ENCODE assay signal across 1 cellular context in the genomic region with DNA sequence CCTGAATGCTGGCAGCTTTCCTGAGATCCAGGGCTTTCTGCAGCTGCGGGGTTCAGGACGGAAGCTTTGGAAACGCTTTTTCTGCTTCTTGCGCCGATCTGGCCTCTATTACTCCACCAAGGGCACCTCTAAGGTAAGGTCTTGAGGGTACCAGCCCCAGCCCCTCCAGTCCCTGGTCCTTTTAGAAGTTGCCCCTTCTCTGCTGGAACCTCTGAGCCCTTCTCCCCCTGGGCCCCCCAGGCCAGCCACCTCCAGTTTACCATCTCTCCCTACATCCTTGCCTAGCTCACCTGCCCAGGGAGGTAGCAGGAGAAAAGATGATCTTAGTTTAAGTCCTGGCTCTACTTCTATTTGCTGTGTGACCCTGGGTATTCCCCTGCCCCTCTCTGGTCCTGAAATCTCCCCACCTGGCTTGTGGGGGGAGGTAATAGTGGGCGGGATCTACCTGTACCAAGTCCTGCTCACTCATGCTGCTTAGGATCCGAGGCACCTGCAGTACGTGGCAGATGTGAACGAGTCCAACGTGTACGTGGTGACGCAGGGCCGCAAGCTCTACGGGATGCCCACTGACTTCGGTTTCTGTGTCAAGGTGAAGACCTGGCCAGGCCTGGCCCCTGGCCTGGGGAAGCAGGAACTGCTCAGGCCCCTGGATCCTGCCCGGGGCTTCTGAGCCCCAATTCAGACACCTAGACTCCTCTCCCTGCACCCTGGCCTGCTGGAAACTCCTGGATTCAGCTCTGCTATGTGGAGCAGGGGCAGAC.
TF ChIP-seq lines count a peak whose summit lies in the region.

No MANE protein-coding gene starts in this region.

TF ChIP-seq in H1, 55 proteins besides CTCF, POLR2A, EP300 and RAD21:
- TF ChIP-seq SIN3A (conservative IDR thresholded peaks at IDR 0.05 in 1 of 2, IDR thresholded peaks at IDR 0.05 in 1 of 2; ENCODE audit: low read depth in 1 of 2, low read length in 2 of 2) (no peak), SRF (IDR thresholded peaks at IDR 0.05; ENCODE audit: low read depth, low read length) (no peak), FOSL1 (IDR thresholded peaks at IDR 0.05; ENCODE audit: insufficient read depth, low read depth, low read length) (no peak), SAP30 (IDR thresholded peaks at IDR 0.05; ENCODE audit: insufficient read depth, insufficient replicate concordance, low read length) (no peak), JUND (IDR thresholded peaks at IDR 0.05; ENCODE audit: low read length) (no peak), SIX5 (IDR thresholded peaks at IDR 0.05; ENCODE audit: low read depth, low read length) (no peak), RBBP5 (IDR thresholded peaks at IDR 0.05; ENCODE audit: borderline replicate concordance, low read depth, low read length) (no peak), CHD2 (IDR thresholded peaks at IDR 0.05; ENCODE audit: low read length) (no peak)
